ENCODE assay signal across 13 cellular contexts in genomic region chr12:49664167-49664566, GRCh38. TPM values are rescaled to one million over a fixed set of nuclear protein-coding genes. Genes with fewer than 3 reads are reported as not detected.
A peak's percentile ranks its signal among the peaks of the same experiment; 100 is the strongest.
DNase-seq lines count a peak whose midpoint lies in the region; ATAC-seq, FAIRE-seq and TF ChIP-seq lines count a peak whose summit lies in the region.
"Had no signal": no experiment of that assay in that cellular context is flagged by ENCODE, and none has a peak within 500 bp of the region (broad histone marks: within the 10 kb centered on the region; RNA-seq: fewer than 3 reads in every experiment).

No MANE protein-coding gene starts in this region.

- no peaks in the 10 kb centered on the region for H4K20me1 ChIP-seq in BLaER1 treated with 17β-estradiol and CSF1 and Interleukin-3, amounts not matched to agents 10 nM and 100 nM

- peak overlapping the region; percentile 81 to 99 (median 93) for H3K4me2 ChIP-seq in BLaER1 treated with 17β-estradiol and CSF1 and Interleukin-3, amounts not matched to agents 10 nM and 100 nM

- no peaks in the 10 kb centered on the region for H3K9me3 Mint-ChIP-seq in chondrocyte (ENCODE audit: low read depth)
- H3K9me3 Mint-ChIP-seq in nephron, result no peaks in the 10 kb centered on the region
- H3K9me3 Mint-ChIP-seq: type B pancreatic cell had no signal

- peaks cover 82 to 99% (median 96%) of the 10 kb centered on the region in 10 experiments for H3K4me1 ChIP-seq in BLaER1 treated with 17β-estradiol and CSF1 and Interleukin-3, amounts not matched to agents 10 nM and 100 nM
- H3K4me1 ChIP-seq: Caco-2 had no signal

- H3K4me1 Mint-ChIP-seq in chondrocyte (ENCODE audit: low read depth), result peaks cover 79% of the 10 kb centered on the region
- peaks cover 54% of the 10 kb centered on the region for H3K4me1 Mint-ChIP-seq in nephron

- peak overlapping the region in 10 of 11 experiments; percentile 75 to 94 (median 84); a peak in 16 of 22 replicates for H3K9ac ChIP-seq in BLaER1 treated with 17β-estradiol and CSF1 and Interleukin-3, amounts not matched to agents 10 nM and 100 nM

- H3K27me3 Mint-ChIP-seq in chondrocyte (ENCODE audit: low read depth), result no peaks in the 10 kb centered on the region
- H3K27me3 Mint-ChIP-seq in nephron (ENCODE audit: low read depth), result no peaks in the 10 kb centered on the region
- H3K27me3 Mint-ChIP-seq: type B pancreatic cell had no signal

- no peak for FAIRE-seq in RCC 7860 (lab: Jason Lieb, UNC)

- no peaks in the 10 kb centered on the region for H3K27me3 ChIP-seq in BLaER1 treated with 17β-estradiol and CSF1 and Interleukin-3, amounts not matched to agents 10 nM and 100 nM

- no peak overlapping the region for H3K4me3 Mint-ChIP-seq in chondrocyte (ENCODE audit: unreplicated experiment)
- no peak overlapping the region for H3K4me3 Mint-ChIP-seq in nephron

- TF ChIP-seq CTCF in chondrocyte (IDR thresholded peaks at IDR 0.05), result no peak
- no peak for TF ChIP-seq CTCF in nephron (IDR thresholded peaks at IDR 0.05; ENCODE audit: unreplicated experiment in 3 of 3)
- no peak for TF ChIP-seq CTCF in GM10266 (IDR thresholded peaks at IDR 0.05; ENCODE audit: control insufficient read depth, insufficient read depth, low read depth, missing control alignments)

- H3K36me3 Mint-ChIP-seq in chondrocyte (ENCODE audit: low read depth) (peaks cover 16% of the 10 kb centered on the region), nephron (ENCODE audit: low read depth) (peaks cover 37% of the 10 kb centered on the region)
- H3K36me3 Mint-ChIP-seq: type B pancreatic cell had no signal

- peaks cover 5 to 24% (median 15%) of the 10 kb centered on the region in 11 experiments; a peak in 19 of 22 replicates for H3K36me3 ChIP-seq in BLaER1 treated with 17β-estradiol and CSF1 and Interleukin-3, amounts not matched to agents 10 nM and 100 nM
- peaks cover 29% of the 10 kb centered on the region for H3K36me3 ChIP-seq in KOPT-K1 (ENCODE audit: insufficient read depth, low read length)

- TF ChIP-seq POLR2A in GM18505 (IDR thresholded peaks at IDR 0.05; ENCODE audit: borderline replicate concordance, extremely low read depth, insufficient read depth, insufficient read length), result no peak

- H3K27ac ChIP-seq in BLaER1 treated with 17β-estradiol and CSF1 and Interleukin-3, amounts not matched to agents 10 nM and 100 nM, result peak overlapping the region in 10 of 11 experiments; percentile 91 to 100 (median 98); a peak in 20 of 22 replicates
- peak overlapping the region; percentile 98 for H3K27ac ChIP-seq in KOPT-K1 (ENCODE audit: low read depth, low read length, poor library complexity, severe bottlenecking)

- no peak for DNase-seq in chondrocyte (ENCODE audit: low spot score)
- no peak for DNase-seq in RCC 7860 (ENCODE audit: low spot score)
- no peak for DNase-seq in GM10266 (ENCODE audit: extremely low spot score)
- DNase-seq in NOMO-1 treated with DMSO at 0.1 percent for 48 hours (lab: John Stamatoyannopoulos, UW; ENCODE audit: unreplicated experiment), result no peak
- DNase-seq: activated CD4-positive, alpha-beta T cell treated with anti-CD3 and anti-CD28 coated beads, Interleukin-2, amount 50 U/mL, for 48 hours; Caco-2; NCI-H2171 treated with DMSO at 0.1 percent for 48 hours; SHP77 treated with DMSO at 0.1 percent for 48 hours had no signal

- no peak for ATAC-seq in GM18505 (IDR thresholded peaks at IDR 0.05; ENCODE audit: unreplicated experiment)

- no peak overlapping the region; a peak in 1 of 20 replicates for H3K4me3 ChIP-seq in BLaER1 treated with 17β-estradiol and CSF1 and Interleukin-3, amounts not matched to agents 10 nM and 100 nM

- H3K27ac Mint-ChIP-seq in chondrocyte (ENCODE audit: unreplicated experiment) (peak overlapping the region; percentile 98), nephron (peak overlapping the region; percentile 86 to 99 (median 98))

- no peaks in the 10 kb centered on the region for H3K9me3 ChIP-seq in BLaER1 treated with 17β-estradiol and CSF1 and Interleukin-3, amounts not matched to agents 10 nM and 100 nM (replicated peaks in 1 of 11)
- H3K9me3 ChIP-seq in KOPT-K1 (ENCODE audit: insufficient read depth, low read length, poor library complexity, severe bottlenecking), result no peaks in the 10 kb centered on the region
- H3K9me3 ChIP-seq: Caco-2 had no signal

RNA-seq across cellular contexts. Expression of gene PRPF40B, which starts 40.8 kb away (rescaled TPM):
- total RNA-seq in chondrocyte, result 12.5 to 23.9 TPM (median 15.1 TPM) in 3 replicates

RNA-seq across cellular contexts. Expression of gene FMNL3, which starts 43.0 kb away (rescaled TPM):
- 49.4 to 55.8 TPM (median 55.6 TPM) in 3 replicates for total RNA-seq in chondrocyte

RNA-seq across cellular contexts. Expression of gene FAM186B, which starts 58.7 kb away (rescaled TPM):
- 0.27 to 0.51 TPM (median 0.46 TPM) in 3 replicates for total RNA-seq in chondrocyte
